ENCODE assay signal across 15 cellular contexts in genomic region chr17:50861334-50861676, GRCh38. TPM values are rescaled to one million over a fixed set of nuclear protein-coding genes. Genes with fewer than 3 reads are reported as not detected.
DNase-seq lines count a peak whose midpoint lies in the region; ATAC-seq, FAIRE-seq and TF ChIP-seq lines count a peak whose summit lies in the region.
"Had no signal": no experiment of that assay in that cellular context is flagged by ENCODE, and none has a peak within 500 bp of the region (broad histone marks: within the 10 kb centered on the region; RNA-seq: fewer than 3 reads in every experiment).

No MANE protein-coding gene starts in this region.

- ATAC-seq in right cardiac atrium (no peak), upper lobe of right lung (no peak), HG02759 (IDR thresholded peaks at IDR 0.05; ENCODE audit: unreplicated experiment) (no peak), GM19324 (IDR thresholded peaks at IDR 0.05; ENCODE audit: low FRiP score, unreplicated experiment) (no peak)
- ATAC-seq: left colon had no signal

- DNase-seq in cardiac muscle cell (ENCODE audit: low read depth in 1 of 2, low spot score in 1 of 2) = no peak
- DNase-seq in right cardiac atrium = no peak
- DNase-seq in coronary artery (ENCODE audit: low spot score) = no peak
- no peak for DNase-seq in upper lobe of right lung
- no peak for DNase-seq in RCC 7860 (ENCODE audit: low spot score)
- DNase-seq: ACHN; activated CD4-positive, alpha-beta T cell treated with anti-CD3 and anti-CD28 coated beads, Interleukin-2, amount 10 ng/mL, durations not matched to agents 24 days and 14 days; activated T-cell treated with anti-CD3 and anti-CD28 coated beads for 4 hours; left colon; SIG-M5; T-helper 9 cell had no signal

- H3K79me2 ChIP-seq in parathyroid adenoma = peaks cover 36% of the 10 kb centered on the region

- TF ChIP-seq CTCF in cardiac muscle cell (IDR thresholded peaks at IDR 0.05; ENCODE audit: low read depth, low read length) (no peak), coronary artery (IDR thresholded peaks at IDR 0.05) (no peak), parathyroid adenoma (IDR thresholded peaks at IDR 0.05) (no peak), upper lobe of right lung (IDR thresholded peaks at IDR 0.05) (no peak)

- intact Hi-C loops in right cardiac atrium (cut with DNase I) (no loop called here), upper lobe of right lung (cut with DNase I) (no loop called here)

- no peak overlapping the region for H3K4me2 ChIP-seq in parathyroid adenoma (ENCODE audit: low read length)

- 60% methylated on average over 2 of the region's 2 CpGs for WGBS in right cardiac atrium

- H3K4me3 ChIP-seq in cardiac muscle cell = no peak overlapping the region
- no peak overlapping the region for H3K4me3 ChIP-seq in right cardiac atrium (ENCODE audit: low read length)
- H3K4me3 ChIP-seq in coronary artery = peak overlapping the region; percentile 96
- no peak overlapping the region for H3K4me3 ChIP-seq in parathyroid adenoma (ENCODE audit: low read depth, low read length)
- H3K4me3 ChIP-seq in upper lobe of right lung = no peak overlapping the region

- no peak overlapping the region for H2AFZ ChIP-seq in parathyroid adenoma

- FAIRE-seq in RCC 7860 (lab: Jason Lieb, UNC) = no peak

- H3K9me3 ChIP-seq in cardiac muscle cell (ENCODE audit: low read depth) (no peaks in the 10 kb centered on the region), right cardiac atrium (ENCODE audit: control insufficient read depth, low read length) (no peaks in the 10 kb centered on the region), parathyroid adenoma (ENCODE audit: control insufficient read depth, low read length) (no peaks in the 10 kb centered on the region), upper lobe of right lung (no peaks in the 10 kb centered on the region)

- no peak overlapping the region for H3K9ac ChIP-seq in parathyroid adenoma

- H3K36me3 ChIP-seq in cardiac muscle cell (peaks cover 19% of the 10 kb centered on the region), parathyroid adenoma (ENCODE audit: control insufficient read depth, insufficient read depth, low read length) (no peaks in the 10 kb centered on the region), upper lobe of right lung (peaks cover 35% of the 10 kb centered on the region)

- peak overlapping the region; percentile 26 for H3K27ac ChIP-seq in cardiac muscle cell
- H3K27ac ChIP-seq in right cardiac atrium (ENCODE audit: low read length) = no peak overlapping the region
- H3K27ac ChIP-seq in coronary artery = no peak overlapping the region
- peak overlapping the region; percentile 94 for H3K27ac ChIP-seq in parathyroid adenoma
- peak overlapping the region; percentile 9 for H3K27ac ChIP-seq in upper lobe of right lung

- H3K4me1 ChIP-seq in cardiac muscle cell (ENCODE audit: low read depth) = peaks cover 21% of the 10 kb centered on the region
- H3K4me1 ChIP-seq in right cardiac atrium (ENCODE audit: control insufficient read depth, insufficient read depth, low read length) = peaks cover 3% of the 10 kb centered on the region
- peaks cover 9% of the 10 kb centered on the region for H3K4me1 ChIP-seq in parathyroid adenoma
- peaks cover 29% of the 10 kb centered on the region for H3K4me1 ChIP-seq in upper lobe of right lung

- H3K27me3 ChIP-seq in cardiac muscle cell = no peaks in the 10 kb centered on the region
- no peaks in the 10 kb centered on the region for H3K27me3 ChIP-seq in right cardiac atrium (ENCODE audit: control insufficient read depth, insufficient read depth)
- H3K27me3 ChIP-seq in parathyroid adenoma (ENCODE audit: control insufficient read depth, insufficient read depth, low read length) = no peaks in the 10 kb centered on the region
- H3K27me3 ChIP-seq in upper lobe of right lung = no peaks in the 10 kb centered on the region

RNA-seq across cellular contexts. Expression of gene TOB1, which starts 4.8 kb away (rescaled TPM):
- total RNA-seq in cardiac muscle cell (17.1 and 35.4 TPM in 2 replicates), right cardiac atrium (10 to 100 TPM; 51.0 to 73.2 (median 65.0) TPM), upper lobe of right lung (70.1 TPM)
- polyA plus RNA-seq in cardiac muscle cell (29.9 and 46.1 TPM in 2 replicates), right cardiac atrium (31.0 TPM)

RNA-seq across cellular contexts. Expression of gene WFIKKN2, which starts 25.9 kb away (rescaled TPM):
- 0.18 TPM in 1 of 2 replicates, not detected in the other for total RNA-seq in cardiac muscle cell
- 0.34 and 0.40 TPM in 2 replicates for polyA plus RNA-seq in cardiac muscle cell
- 1 to 10 TPM in 2 of 4 donors, under 1 TPM in 2; 0.68 to 3.0 (median 1.4) TPM for total RNA-seq in right cardiac atrium
- polyA plus RNA-seq in right cardiac atrium = 1.1 TPM
- total RNA-seq in upper lobe of right lung = 0.69 TPM
- total RNA-seq: activated CD4-positive, alpha-beta T cell treated with anti-CD3 and anti-CD28 coated beads, Interleukin-2, amount 10 ng/mL, durations not matched to agents 24 days and 14 days; renal cortical epithelial cell had no signal

Comparison
In these comparisons a context has a peak if more than half of its experiments do, and no peak if none do; other contexts are left out.
1. H3K27ac ChIP-seq: peak in cardiac muscle cell (single experiment), parathyroid adenoma (single experiment) and upper lobe of right lung (single experiment); none in right cardiac atrium (single experiment) and coronary artery (0 of 2).